ENCODE assay signal across 1 cellular context in genomic region chr21:44897326-44898010, GRCh38.
TF ChIP-seq lines count a peak whose summit lies in the region.

No MANE protein-coding gene starts in this region.

TF ChIP-seq in endothelial cell of umbilical vein, 7 proteins besides CTCF, POLR2A, EP300 and RAD21 (continued from another document):
- TF ChIP-seq MYC (IDR thresholded peaks at IDR 0.05; ENCODE audit: low read depth, low read length), result no peak
